Comparison of ENCODE assay signal across 25 cellular contexts in genomic region chr1:94988356-94988755, GRCh38.
"Had no signal": no experiment of that assay in that cellular context is flagged by ENCODE, and none has a peak within 500 bp of the region (broad histone marks: within the 10 kb centered on the region; RNA-seq: fewer than 3 reads in every experiment).

No MANE protein-coding gene starts in this region.

- H3K4me3 Mint-ChIP-seq: activated CD4-positive, alpha-beta memory T cell treated with anti-CD3 and anti-CD28 coated beads for 36 hours; activated CD4-positive, alpha-beta T cell treated with anti-CD3 and anti-CD28 coated beads for 36 hours; activated naive CD8-positive, alpha-beta T cell treated with anti-CD3 and anti-CD28 coated beads, Interleukin-2, amount 10 ng/mL, durations not matched to agents 7 days and 5 days; dendritic cell treated with granulocyte-macrophage colony-stimulating factor and Interleukin-4, amounts not matched to agents 40 ng/mL and 50 ng/mL, for 4 days; naive thymus-derived CD4-positive, alpha-beta T cell had no signal

- H3K36me3 Mint-ChIP-seq: activated CD4-positive, alpha-beta memory T cell treated with anti-CD3 and anti-CD28 coated beads for 36 hours; activated naive CD8-positive, alpha-beta T cell treated with anti-CD3 and anti-CD28 coated beads, Interleukin-2, amount 10 ng/mL, durations not matched to agents 7 days and 5 days had no signal

- H3K27ac Mint-ChIP-seq: activated CD4-positive, alpha-beta memory T cell treated with anti-CD3 and anti-CD28 coated beads for 36 hours; activated CD4-positive, alpha-beta T cell treated with anti-CD3 and anti-CD28 coated beads for 36 hours; activated naive CD8-positive, alpha-beta T cell treated with anti-CD3 and anti-CD28 coated beads, Interleukin-2, amount 10 ng/mL, durations not matched to agents 7 days and 5 days; activated T-helper 2 cell treated with anti-CD3 and anti-CD28 coated beads, Interferon-gamma antibody, Interleukin-2, Interleukin-4, amounts not matched to agents 10 μg/mL and 5 μg/mL and 100 μg/mL, durations not matched to agents 14 hours and 24 hours and 36 hours; dendritic cell treated with granulocyte-macrophage colony-stimulating factor and Interleukin-4, amounts not matched to agents 40 ng/mL and 50 ng/mL, for 4 days; naive thymus-derived CD4-positive, alpha-beta T cell had no signal

- H3K9me3 ChIP-seq: gastrocnemius medialis, heart left ventricle, left ventricle myocardium inferior, neutrophil, SJCRH30 had no signal

- H3K27ac ChIP-seq: gastrocnemius medialis, left ventricle myocardium inferior, neutrophil, SJCRH30, VCaP had no signal

- ATAC-seq: activated CD4-positive, alpha-beta T cell treated with anti-CD3 and anti-CD28 coated beads for 36 hours; gastrocnemius medialis; heart left ventricle; naive thymus-derived CD4-positive, alpha-beta T cell had no signal

- H3K4me1 Mint-ChIP-seq: activated CD4-positive, alpha-beta T cell treated with anti-CD3 and anti-CD28 coated beads for 36 hours had no signal

- H3K4me3 ChIP-seq: gastrocnemius medialis, heart left ventricle, left ventricle myocardium inferior, SJCRH30 had no signal

- H3K27me3 ChIP-seq: gastrocnemius medialis, heart left ventricle, neutrophil, SJCRH30 had no signal

- H3K36me3 ChIP-seq: gastrocnemius medialis, heart left ventricle, left ventricle myocardium inferior, neutrophil had no signal

- H3K4me1 ChIP-seq: SJCRH30 had no signal

- H3K27me3 Mint-ChIP-seq: activated CD4-positive, alpha-beta memory T cell treated with anti-CD3 and anti-CD28 coated beads for 36 hours; activated CD4-positive, alpha-beta T cell treated with anti-CD3 and anti-CD28 coated beads for 36 hours; activated naive CD8-positive, alpha-beta T cell treated with anti-CD3 and anti-CD28 coated beads, Interleukin-2, amount 10 ng/mL, durations not matched to agents 7 days and 5 days; dendritic cell treated with granulocyte-macrophage colony-stimulating factor and Interleukin-4, amounts not matched to agents 40 ng/mL and 50 ng/mL, for 4 days; naive thymus-derived CD4-positive, alpha-beta T cell had no signal

- DNase-seq: activated CD4-positive, alpha-beta memory T cell treated with anti-CD3 and anti-CD28 coated beads for 36 hours; activated CD4-positive, alpha-beta T cell treated with anti-CD3 and anti-CD28 coated beads for 36 hours; activated naive CD4-positive, alpha-beta T cell treated with Interleukin-2 at 50 U/mL for 16 hours; activated naive CD8-positive, alpha-beta T cell treated with anti-CD3 and anti-CD28 coated beads, Interleukin-2, amount 10 ng/mL, durations not matched to agents 7 days and 5 days; activated T-cell treated with anti-CD3 and anti-CD28 coated beads for 4 hours; aorta; cerebellar nuclear complex; effector memory CD4-positive, alpha-beta T cell; gastrocnemius medialis; heart left ventricle; kidney glomerular epithelial cell; left ventricle myocardium inferior; naive thymus-derived CD4-positive, alpha-beta T cell; posterior cingulate gyrus; retina; SJCRH30; stimulated activated CD4-positive, alpha-beta T cell treated with anti-CD3 and anti-CD28 coated beads, Interleukin-12 subunit alpha, Interleukin-12 subunit beta, amount 100 ng/mL, for 4 hours; stimulated activated CD4-positive, alpha-beta T cell treated with anti-CD3 and anti-CD28 coated beads, Interleukin-1b, Interleukin-23, amount 100 ng/mL, for 48 hours; stimulated activated CD8-positive, alpha-beta memory T cell treated with anti-CD3 and anti-CD28 coated beads, Interleukin-4, amount 100 ng/mL, for 48 hours; stimulated activated naive CD4-positive, alpha-beta T cell; T-helper 2 cell had no signal

- H3K9me3 Mint-ChIP-seq: activated CD4-positive, alpha-beta memory T cell treated with anti-CD3 and anti-CD28 coated beads for 36 hours; activated naive CD8-positive, alpha-beta T cell treated with anti-CD3 and anti-CD28 coated beads, Interleukin-2, amount 10 ng/mL, durations not matched to agents 7 days and 5 days; activated T-helper 2 cell treated with anti-CD3 and anti-CD28 coated beads, Interferon-gamma antibody, Interleukin-2, Interleukin-4, amounts not matched to agents 10 μg/mL and 5 μg/mL and 100 μg/mL, durations not matched to agents 14 hours and 24 hours and 36 hours; dendritic cell treated with granulocyte-macrophage colony-stimulating factor and Interleukin-4, amounts not matched to agents 40 ng/mL and 50 ng/mL, for 4 days; naive thymus-derived CD4-positive, alpha-beta T cell had no signal
